Comparison of ENCODE assay signal across 8 cellular contexts in genomic region chr6:15662246-15663056, GRCh38. TPM values are rescaled to one million over a fixed set of nuclear protein-coding genes. Genes with fewer than 3 reads are reported as not detected.
A peak's percentile ranks its signal among the peaks of the same experiment; 100 is the strongest.
DNase-seq lines count a peak whose midpoint lies in the region; ATAC-seq and TF ChIP-seq lines count a peak whose summit lies in the region.

Gene DTNBP1, minus strand, starts transcription at chr6:15663028. Its CDS starts 159 bp downstream, at chr6:15662869.

- H3K4me3 ChIP-seq in PC-3 (ENCODE audit: low read length) = peak within 1 kb of the TSS; percentile 85
- H3K4me3 ChIP-seq in esophagus squamous epithelium = peak within 1 kb of the TSS; percentile 89 to 99 (median 90)
- H3K4me3 ChIP-seq in naive thymus-derived CD4-positive, alpha-beta T cell (ENCODE audit: low read length) = peak within 1 kb of the TSS; percentile 82

- H4K20me1 ChIP-seq in PC-3 (ENCODE audit: low read length) = no peaks in the 10 kb centered on the region

- H3K9me3 ChIP-seq in PC-3 (ENCODE audit: low read length) = no peaks in the 10 kb centered on the region
- no peaks in the 10 kb centered on the region for H3K9me3 ChIP-seq in esophagus squamous epithelium
- no peaks in the 10 kb centered on the region for H3K9me3 ChIP-seq in naive thymus-derived CD4-positive, alpha-beta T cell (ENCODE audit: control insufficient read depth in 2 of 3, low read length in 3 of 3)

- H3K79me2 ChIP-seq in PC-3 (ENCODE audit: low read length) = peaks cover 21% of the 10 kb centered on the region

- intact Hi-C loops in PC-3 (cut with micrococcal nuclease) = no loop called here
- intact Hi-C loops in esophagus squamous epithelium (cut with DNase I) = no loop called here
- intact Hi-C loops in naive thymus-derived CD4-positive, alpha-beta T cell (cut with micrococcal nuclease) = loop anchor here (1.0 to 10.0 kb wide), 12 partner anchors 28 to 1850 kb away; partner anchors contain the start of genes ATXN1 (in 2 of the 2), MCUR1 (in 2 of the 2), MYLIP (in 2 of the 2) and CD83 (in 1 of the 2)

- no peak within 1 kb of the TSS for H3K27ac ChIP-seq in PC-3 (ENCODE audit: low read length)
- H3K27ac ChIP-seq in esophagus squamous epithelium = peak within 1 kb of the TSS; percentile 86 to 93 (median 87)
- peak within 1 kb of the TSS; percentile 71 for H3K27ac ChIP-seq in naive thymus-derived CD4-positive, alpha-beta T cell (ENCODE audit: low read depth, low read length)

- peak within 1 kb of the TSS; percentile 96 for H2AFZ ChIP-seq in PC-3 (ENCODE audit: low read length)

- POLR2A ChIA-PET in PC-3 (lab: Charles Lee; ENCODE audit: unreplicated experiment) = no interaction called here
- POLR2A ChIA-PET in naive thymus-derived CD4-positive, alpha-beta T cell (lab: Charles Lee) = interaction anchor here (0.6 to 1.3 kb wide), 4 partner anchors 10 to 671 kb away, joined by 3 to 4 read pairs (median 3); no protein-coding TSS in a partner anchor

- ATAC-seq in GM19395 (IDR thresholded peaks at IDR 0.05; ENCODE audit: unreplicated experiment) (peak; percentile 73), HG03520 (IDR thresholded peaks at IDR 0.05; ENCODE audit: unreplicated experiment) (peak; percentile 61), PC-3 (peak; percentile 69)
- ATAC-seq in naive thymus-derived CD4-positive, alpha-beta T cell = peak; percentile 90
- peak; percentile 90 for ATAC-seq in stimulated activated memory B cell treated with anti-CD40 and anti-IgM and Interleukin-4, amounts not matched to agents 10 μg/mL and 1 μg/mL and 100 μg/mL, for 72 hours

- CTCF ChIA-PET in PC-3 (lab: Charles Lee) = interaction anchor here (1.5 kb wide), 1 partner anchor 521 kb away, joined by 4 read pairs; no protein-coding TSS in a partner anchor
- CTCF ChIA-PET in naive thymus-derived CD4-positive, alpha-beta T cell (lab: Charles Lee) = interaction anchor here (0.6 kb wide), 1 partner anchor 29 kb away, joined by 3 read pairs; no protein-coding TSS in a partner anchor

- peaks cover 10% of the 10 kb centered on the region for H3K4me1 ChIP-seq in PC-3 (ENCODE audit: insufficient read depth, low read length)
- peaks cover 4 to 21% (median 5%) of the 10 kb centered on the region in 3 donors for H3K4me1 ChIP-seq in esophagus squamous epithelium
- peaks cover 11 to 20% of the 10 kb centered on the region in 2 donors for H3K4me1 ChIP-seq in naive thymus-derived CD4-positive, alpha-beta T cell (ENCODE audit: control insufficient read depth in 2 of 2, insufficient read depth in 2 of 2, low read length in 2 of 2)

- TF ChIP-seq POLR2A in esophagus squamous epithelium (IDR thresholded peaks at IDR 0.05) = peak in 2 of 4 donors; percentile 44 to 68

- peak within 1 kb of the TSS; percentile 85 for H3K4me3 Mint-ChIP-seq in activated T-cell treated with anti-CD3 and anti-CD28 coated beads, Interleukin-2, amount 50 U/mL, for 24 hours
- peak within 1 kb of the TSS; percentile 75 to 93 (median 88) for H3K4me3 Mint-ChIP-seq in naive thymus-derived CD4-positive, alpha-beta T cell
- H3K4me3 Mint-ChIP-seq in stimulated activated memory B cell treated with anti-CD40 and anti-IgM and Interleukin-4, amounts not matched to agents 10 μg/mL and 1 μg/mL and 100 μg/mL, for 72 hours = peak within 1 kb of the TSS; percentile 85

- peaks cover 43% of the 10 kb centered on the region for H3K4me1 Mint-ChIP-seq in activated T-cell treated with anti-CD3 and anti-CD28 coated beads, Interleukin-2, amount 50 U/mL, for 24 hours (ENCODE audit: low read depth)
- peaks cover 21 to 48% (median 39%) of the 10 kb centered on the region in 7 donors for H3K4me1 Mint-ChIP-seq in naive thymus-derived CD4-positive, alpha-beta T cell
- peaks cover 46% of the 10 kb centered on the region for H3K4me1 Mint-ChIP-seq in stimulated activated memory B cell treated with anti-CD40 and anti-IgM and Interleukin-4, amounts not matched to agents 10 μg/mL and 1 μg/mL and 100 μg/mL, for 72 hours

- H3K27me3 ChIP-seq in PC-3 (ENCODE audit: low read length) (no peaks in the 10 kb centered on the region), esophagus squamous epithelium (no peaks in the 10 kb centered on the region)
- no peaks in the 10 kb centered on the region for H3K27me3 ChIP-seq in naive thymus-derived CD4-positive, alpha-beta T cell (ENCODE audit: control insufficient read depth in 2 of 2, insufficient read depth in 2 of 2, low read length in 2 of 2)

- H3K9ac ChIP-seq in PC-3 (ENCODE audit: low read length) = peak within 1 kb of the TSS; percentile 62

- no peaks in the 10 kb centered on the region for H3F3A ChIP-seq in PC-3 (ENCODE audit: low read length, unreplicated experiment)

- peak; percentile 61 for DNase-seq in CMK (ENCODE audit: low read depth)
- peak; percentile 60 for DNase-seq in PC-3
- peak; percentile 91 for DNase-seq in activated T-cell treated with anti-CD3 and anti-CD28 coated beads, Interleukin-2, amount 50 U/mL, for 24 hours
- peak; percentile 9 for DNase-seq in esophagus squamous epithelium (lab: John Stamatoyannopoulos, UW)
- DNase-seq in naive thymus-derived CD4-positive, alpha-beta T cell = peak; percentile 74 to 93 (median 84)

- WGBS in esophagus squamous epithelium, 2 donors = 1 to 10% methylated on average over 2 to 12 of the region's 99 CpGs

- no TSS peak for BruUV-seq in PC-3 (replicated peaks; lab: Mats Ljungman, UMichigan)

- H3K9me2 ChIP-seq in PC-3 (replicated peaks; ENCODE audit: low read length) = no peaks in the 10 kb centered on the region; the same call in 1 of the 2 replicates

- peak within 1 kb of the TSS; percentile 86 for H3K27ac Mint-ChIP-seq in activated T-cell treated with anti-CD3 and anti-CD28 coated beads, Interleukin-2, amount 50 U/mL, for 24 hours
- H3K27ac Mint-ChIP-seq in naive thymus-derived CD4-positive, alpha-beta T cell = peak within 1 kb of the TSS; percentile 71 to 90 (median 82)
- H3K27ac Mint-ChIP-seq in stimulated activated memory B cell treated with anti-CD40 and anti-IgM and Interleukin-4, amounts not matched to agents 10 μg/mL and 1 μg/mL and 100 μg/mL, for 72 hours = peak within 1 kb of the TSS; percentile 20

- H3K36me3 ChIP-seq in PC-3 (ENCODE audit: low read depth, low read length) (no peaks in the 10 kb centered on the region), esophagus squamous epithelium (no peaks in the 10 kb centered on the region)
- H3K36me3 ChIP-seq in naive thymus-derived CD4-positive, alpha-beta T cell (ENCODE audit: control insufficient read depth in 2 of 3, insufficient read depth in 3 of 3, low read length in 3 of 3) = peaks cover 0 to 8% (median 0%) of the 10 kb centered on the region in 3 experiments

- H3K27me3 Mint-ChIP-seq in activated T-cell treated with anti-CD3 and anti-CD28 coated beads, Interleukin-2, amount 50 U/mL, for 24 hours = peaks cover 13% of the 10 kb centered on the region
- peaks cover 0 to 20% (median 4%) of the 10 kb centered on the region in 5 donors for H3K27me3 Mint-ChIP-seq in naive thymus-derived CD4-positive, alpha-beta T cell
- no peaks in the 10 kb centered on the region for H3K27me3 Mint-ChIP-seq in stimulated activated memory B cell treated with anti-CD40 and anti-IgM and Interleukin-4, amounts not matched to agents 10 μg/mL and 1 μg/mL and 100 μg/mL, for 72 hours

- peaks cover 30% of the 10 kb centered on the region for H3K36me3 Mint-ChIP-seq in activated T-cell treated with anti-CD3 and anti-CD28 coated beads, Interleukin-2, amount 50 U/mL, for 24 hours (ENCODE audit: low read depth)
- peaks cover 0 to 10% (median 4%) of the 10 kb centered on the region in 5 donors for H3K36me3 Mint-ChIP-seq in naive thymus-derived CD4-positive, alpha-beta T cell
- no peaks in the 10 kb centered on the region for H3K36me3 Mint-ChIP-seq in stimulated activated memory B cell treated with anti-CD40 and anti-IgM and Interleukin-4, amounts not matched to agents 10 μg/mL and 1 μg/mL and 100 μg/mL, for 72 hours

- peak within 1 kb of the TSS; percentile 91 for H3K4me2 ChIP-seq in PC-3 (ENCODE audit: low read length)

- H3K9me3 Mint-ChIP-seq in activated T-cell treated with anti-CD3 and anti-CD28 coated beads, Interleukin-2, amount 50 U/mL, for 24 hours = no peaks in the 10 kb centered on the region
- H3K9me3 Mint-ChIP-seq in naive thymus-derived CD4-positive, alpha-beta T cell = peaks cover 0 to 2% (median 0%) of the 10 kb centered on the region in 11 donors
- H3K9me3 Mint-ChIP-seq in stimulated activated memory B cell treated with anti-CD40 and anti-IgM and Interleukin-4, amounts not matched to agents 10 μg/mL and 1 μg/mL and 100 μg/mL, for 72 hours = no peaks in the 10 kb centered on the region

- TF ChIP-seq CTCF in PC-3 (conservative IDR thresholded peaks at IDR 0.05; ENCODE audit: low read depth, low read length) (no peak), esophagus squamous epithelium (IDR thresholded peaks at IDR 0.05) (no peak)

RNA-seq across cellular contexts. Expression of gene DTNBP1, which starts in this region (rescaled TPM):
- total RNA-seq in PC-3 (2014; rRNA removed) (7.9 and 9.8 TPM in 2 replicates), esophagus squamous epithelium (10 to 100 TPM in 1 of 4 donors, 1 to 10 TPM in 3; 5.2 to 14.7 (median 7.5) TPM)
- total RNA-seq in naive thymus-derived CD4-positive, alpha-beta T cell = 10 to 100 TPM; 19.8 to 30.8 (median 25.3) TPM
- 10 to 100 TPM; 33.7 to 40.0 TPM for polyA plus RNA-seq in naive thymus-derived CD4-positive, alpha-beta T cell

Comparison
In these comparisons a context has a peak if more than half of its experiments do, and no peak if none do; other contexts are left out.
1. DNase-seq: peak in every context shown above with its lines; median percentile 91 in activated T-cell treated with anti-CD3 and anti-CD28 coated beads, Interleukin-2, amount 50 U/mL, for 24 hours; 84 in naive thymus-derived CD4-positive, alpha-beta T cell; 61 in CMK; 60 in PC-3; 9 in esophagus squamous epithelium.
2. H3K27ac Mint-ChIP-seq: peak in every context shown above with its lines; median percentile 86 in activated T-cell treated with anti-CD3 and anti-CD28 coated beads, Interleukin-2, amount 50 U/mL, for 24 hours; 82 in naive thymus-derived CD4-positive, alpha-beta T cell; 20 in stimulated activated memory B cell treated with anti-CD40 and anti-IgM and Interleukin-4, amounts not matched to agents 10 μg/mL and 1 μg/mL and 100 μg/mL, for 72 hours.
3. intact Hi-C loops: an anchor here in naive thymus-derived CD4-positive, alpha-beta T cell (1.0 to 10.0 kb wide); none called in PC-3 and esophagus squamous epithelium.